In genomic region chr7:74061840-74062539, GRCh38 we compare ENCODE assay signal across 8 cellular contexts. TPM values are rescaled to one million over a fixed set of nuclear protein-coding genes. Genes with fewer than 3 reads are reported as not detected.
DNase-seq lines count a peak whose midpoint lies in the region; ATAC-seq, FAIRE-seq and TF ChIP-seq lines count a peak whose summit lies in the region.

No MANE protein-coding gene starts in this region.

- no peak overlapping the region for H3K4me3 Mint-ChIP-seq in dendritic cell treated with granulocyte-macrophage colony-stimulating factor and Interleukin-4, amounts not matched to agents 40 ng/mL and 50 ng/mL, for 4 days

- ATAC-seq in lung (ENCODE audit: insufficient read depth, low FRiP score) (peak; percentile 86), HG03378 (IDR thresholded peaks at IDR 0.05; ENCODE audit: unreplicated experiment) (no peak), HG03039 (IDR thresholded peaks at IDR 0.05; ENCODE audit: unreplicated experiment) (no peak)

- H3K4me1 Mint-ChIP-seq in dendritic cell treated with granulocyte-macrophage colony-stimulating factor and Interleukin-4, amounts not matched to agents 40 ng/mL and 50 ng/mL, for 4 days (ENCODE audit: low read depth), result peaks cover 20% of the 10 kb centered on the region

- DNase-seq in GM12892 (ENCODE audit: insufficient read length) (peak; percentile 61), NCI-H2029 (lab: John Stamatoyannopoulos, UW) (peak; percentile 72), lung (ENCODE audit: low spot score) (peak; percentile 89)
- DNase-seq in activated CD4-positive, alpha-beta T cell treated with anti-CD3 and anti-CD28 coated beads, Interleukin-2, amount 50 U/mL, for 4 hours, result peak; percentile 58 to 60
- DNase-seq in stimulated activated CD8-positive, alpha-beta memory T cell treated with anti-CD3 and anti-CD28 coated beads, Interleukin-12 subunit alpha, Interleukin-12 subunit beta, amount 100 ng/mL, for 4 hours (ENCODE audit: low read depth), result peak; percentile 59

- peaks cover 0 to 9% of the 10 kb centered on the region in 2 donors for H3K36me3 ChIP-seq in lung (ENCODE audit: control insufficient read depth in 2 of 2, insufficient read depth in 2 of 2, low read length in 2 of 2)

- H3K36me3 Mint-ChIP-seq in dendritic cell treated with granulocyte-macrophage colony-stimulating factor and Interleukin-4, amounts not matched to agents 40 ng/mL and 50 ng/mL, for 4 days (ENCODE audit: low read depth), result no peaks in the 10 kb centered on the region

- TF ChIP-seq POLR2A in GM12892 (IDR thresholded peaks at IDR 0.05; ENCODE audit: low read depth, low read length), result no peak

- H3K27me3 Mint-ChIP-seq in dendritic cell treated with granulocyte-macrophage colony-stimulating factor and Interleukin-4, amounts not matched to agents 40 ng/mL and 50 ng/mL, for 4 days, result no peaks in the 10 kb centered on the region

- peak overlapping the region; percentile 59 to 96 for H3K27ac ChIP-seq in lung (ENCODE audit: low read depth in 1 of 2, low read length in 1 of 2)

- no peak for FAIRE-seq in GM12892 (lab: Jason Lieb, UNC)

- H3K9me3 ChIP-seq in lung (ENCODE audit: control insufficient read depth in 2 of 2, insufficient read depth in 1 of 2, low read length in 1 of 2), result peaks cover 0 to 4% of the 10 kb centered on the region in 2 donors

- H3K27me3 ChIP-seq in lung (ENCODE audit: control insufficient read depth, insufficient read depth), result no peaks in the 10 kb centered on the region

- peaks cover 11% of the 10 kb centered on the region for H3K9me3 Mint-ChIP-seq in dendritic cell treated with granulocyte-macrophage colony-stimulating factor and Interleukin-4, amounts not matched to agents 40 ng/mL and 50 ng/mL, for 4 days

- peak overlapping the region; percentile 77 for H3K27ac Mint-ChIP-seq in dendritic cell treated with granulocyte-macrophage colony-stimulating factor and Interleukin-4, amounts not matched to agents 40 ng/mL and 50 ng/mL, for 4 days

- H3K4me3 ChIP-seq in lung, result peak overlapping the region; percentile 4

- intact Hi-C loops in dendritic cell treated with granulocyte-macrophage colony-stimulating factor and Interleukin-4, amounts not matched to agents 40 ng/mL and 50 ng/mL, for 4 days (cut with micrococcal nuclease), result no loop called here

- TF ChIP-seq CTCF in lung (IDR thresholded peaks at IDR 0.05; ENCODE audit: control extremely low read depth, extremely low read depth), result no peak

- peaks cover 0 to 3% of the 10 kb centered on the region in 2 donors for H3K4me1 ChIP-seq in lung (ENCODE audit: control insufficient read depth in 2 of 2, insufficient read depth in 2 of 2, low read length in 2 of 2)

- 22 to 41% methylated on average over 19 to 20 of the region's 20 CpGs for WGBS in lung, 2 donors

RNA-seq across cellular contexts. Expression of gene LIMK1, which starts 21.6 kb away (rescaled TPM):
- polyA plus RNA-seq in GM12892 (2012; ENCODE audit: missing spikeins), result 15.9 TPM
- total RNA-seq in lung, result 10 to 100 TPM; 11.2 to 41.0 TPM
- polyA plus RNA-seq in lung, result 10 to 100 TPM; 14.0 to 20.5 TPM

RNA-seq across cellular contexts. Expression of gene ELN, which starts 34.0 kb away (rescaled TPM):
- polyA plus RNA-seq in GM12892 (2012; ENCODE audit: missing spikeins), result not detected
- total RNA-seq in lung, result 100 to 1,000 TPM; 149 to 274 TPM
- polyA plus RNA-seq in lung, result 10 to 100 TPM; 60.4 to 99.5 TPM
